Comparison of ENCODE assay signal across 16 cellular contexts in the genomic region with DNA sequence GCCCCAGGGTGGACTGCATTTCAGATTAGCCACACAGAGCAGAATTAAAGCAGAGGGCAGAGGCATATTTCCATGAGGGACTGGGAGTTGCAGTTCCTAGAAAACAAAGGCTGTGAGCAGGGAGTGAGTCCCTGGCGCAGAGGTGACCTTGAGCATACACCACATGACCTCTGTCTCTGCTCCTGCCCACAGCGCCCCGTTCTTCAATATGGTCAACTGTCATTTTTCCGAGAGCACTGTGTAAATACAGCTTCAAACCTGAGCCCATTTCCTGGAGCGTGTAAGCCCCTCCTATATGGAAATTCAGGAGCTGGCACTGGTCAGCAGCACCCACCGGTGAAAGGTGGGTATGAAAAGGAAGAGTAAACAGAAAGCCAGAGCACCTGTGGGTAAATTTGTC.
A peak's percentile ranks its signal among the peaks of the same experiment; 100 is the strongest.
DNase-seq lines count a peak whose midpoint lies in the region; ATAC-seq and TF ChIP-seq lines count a peak whose summit lies in the region.
"Had no signal": no experiment of that assay in that cellular context is flagged by ENCODE, and none has a peak within 500 bp of the region (broad histone marks: within the 10 kb centered on the region; RNA-seq: fewer than 3 reads in every experiment).

No MANE protein-coding gene starts in this region.

- H2AK5ac ChIP-seq in mesendoderm (ENCODE audit: low read length): no peak overlapping the region

- H3K27me3 ChIP-seq in body of pancreas (no peaks in the 10 kb centered on the region), stomach (no peaks in the 10 kb centered on the region), mesendoderm (ENCODE audit: insufficient read depth, low read length, poor library complexity) (no peaks in the 10 kb centered on the region)
- H3K27me3 ChIP-seq: BLaER1, brain microvascular endothelial cell, sigmoid colon had no signal

- H3K36me3 ChIP-seq in body of pancreas (replicated peaks in 1 of 2; ENCODE audit: insufficient read depth in 1 of 2, low read depth in 2 of 2) (no peaks in the 10 kb centered on the region), stomach (no peaks in the 10 kb centered on the region), mesendoderm (ENCODE audit: control insufficient read depth, insufficient read depth, low read length) (no peaks in the 10 kb centered on the region)
- H3K36me3 ChIP-seq: BLaER1, brain microvascular endothelial cell, sigmoid colon, thoracic aorta had no signal

- intact Hi-C loops in body of pancreas (cut with DNase I): no loop called here
- intact Hi-C loops in stomach (cut with DNase I; ENCODE audit: low total_unique reads): no loop called here

- H2BK15ac ChIP-seq in mesendoderm (replicated peaks; ENCODE audit: low read depth): no peak overlapping the region

- H2BK5ac ChIP-seq in mesendoderm (ENCODE audit: low read length): no peak overlapping the region

- no peak overlapping the region for H2BK120ac ChIP-seq in mesendoderm (ENCODE audit: low read depth, low read length)

- no peaks in the 10 kb centered on the region for H3K9me3 ChIP-seq in body of pancreas
- H3K9me3 ChIP-seq in stomach: no peaks in the 10 kb centered on the region
- H3K9me3 ChIP-seq: sigmoid colon, thoracic aorta had no signal

- H3K27ac ChIP-seq in body of pancreas (peak overlapping the region in 2 of 4 donors; percentile 25 to 56), stomach (peak overlapping the region; percentile 35 to 63 (median 54)), mesendoderm (ENCODE audit: low read depth, low read length) (no peak overlapping the region)
- H3K27ac ChIP-seq: BLaER1, brain microvascular endothelial cell, sigmoid colon, thoracic aorta had no signal

- DNase-seq in NCI-H1092 treated with DMSO at 0.1 percent for 48 hours (lab: John Stamatoyannopoulos, UW) (peak; percentile 79), NCI-H2196 (lab: John Stamatoyannopoulos, UW; ENCODE audit: unreplicated experiment) (peak; percentile 27), body of pancreas (peak; percentile 39 to 76 (median 57)), stomach (peak; percentile 57), mesendoderm (no peak), NCI-H128 (lab: John Stamatoyannopoulos, UW; ENCODE audit: unreplicated experiment) (no peak)
- DNase-seq in activated CD4-positive, alpha-beta T cell treated with anti-CD3 and anti-CD28 coated beads, Interleukin-2, amount 50 U/mL, for 4 hours: no peak
- DNase-seq: activated CD8-positive, alpha-beta memory T cell treated with anti-CD3 and anti-CD28 coated beads, Interleukin-2, amount 50 U/mL, for 48 hours; activated naive CD4-positive, alpha-beta T cell; brain microvascular endothelial cell; H7; sigmoid colon; stimulated activated CD4-positive, alpha-beta T cell treated with anti-CD3 and anti-CD28 coated beads, Interleukin-2, amount 100 ng/mL, for 24 hours; T1000 had no signal

- TF ChIP-seq POLR2A in body of pancreas (IDR thresholded peaks at IDR 0.05) (no peak), stomach (IDR thresholded peaks at IDR 0.05) (no peak)

- no peak for TF ChIP-seq EP300 in stomach (IDR thresholded peaks at IDR 0.05)

- H3K4me2 ChIP-seq in mesendoderm (ENCODE audit: low read length): no peak overlapping the region
- H3K4me2 ChIP-seq: BLaER1 had no signal

- no peaks in the 10 kb centered on the region for H3K79me2 ChIP-seq in mesendoderm (ENCODE audit: control insufficient read depth, insufficient read depth, low read length)

- H3K56ac ChIP-seq in mesendoderm (ENCODE audit: low read length): no peak overlapping the region

- no peak overlapping the region for H3K4ac ChIP-seq in mesendoderm (ENCODE audit: low read depth, low read length)

- H3K23ac ChIP-seq in mesendoderm (ENCODE audit: low read length): no peak overlapping the region

- WGBS in body of pancreas, 2 donors: 6 to 11% methylated on average over 6 of the region's 6 CpGs
- WGBS in stomach, 5 donors: 24 to 42% (median 38%) methylated on average over 6 of the region's 6 CpGs
- no CpG with 5 or more reads among the region's 6 CpGs for WGBS in mesendoderm (ENCODE audit: extremely low coverage, insufficient coverage, low lambda C conversion rate)

- H3K4me1 ChIP-seq in body of pancreas: peaks cover 38% of the 10 kb centered on the region
- H3K4me1 ChIP-seq in stomach: peaks cover 3 to 37% (median 12%) of the 10 kb centered on the region in 4 donors
- H3K4me1 ChIP-seq in mesendoderm (ENCODE audit: control insufficient read depth, low read depth, low read length): no peaks in the 10 kb centered on the region
- H3K4me1 ChIP-seq: BLaER1, sigmoid colon had no signal

- no peak overlapping the region for H3K9ac ChIP-seq in mesendoderm (ENCODE audit: low read length)
- H3K9ac ChIP-seq: BLaER1 had no signal

- peak in 4 of 7 experiments; percentile 7 to 32 (median 22) for TF ChIP-seq CTCF in body of pancreas (IDR thresholded peaks at IDR 0.05)
- TF ChIP-seq CTCF in stomach (IDR thresholded peaks at IDR 0.05): no peak

- H3K79me1 ChIP-seq in mesendoderm (ENCODE audit: low read length): no peaks in the 10 kb centered on the region

- H3K18ac ChIP-seq in mesendoderm (ENCODE audit: low read length): no peak overlapping the region

- H3K4me3 ChIP-seq in body of pancreas: no peak overlapping the region
- H3K4me3 ChIP-seq in stomach: no peak overlapping the region
- H3K4me3 ChIP-seq in mesendoderm (ENCODE audit: low read length): no peak overlapping the region
- H3K4me3 ChIP-seq: BLaER1, sigmoid colon, thoracic aorta had no signal

- no peak overlapping the region for H4K8ac ChIP-seq in mesendoderm (ENCODE audit: low read depth, low read length)

- peak; percentile 72 for ATAC-seq in body of pancreas

- H4K5ac ChIP-seq in mesendoderm (ENCODE audit: low read length): no peak overlapping the region

Comparison
In these comparisons a context has a peak if more than half of its experiments do, and no peak if none do; other contexts are left out.
1. DNase-seq: peak in NCI-H1092 treated with DMSO at 0.1 percent for 48 hours (single experiment), NCI-H2196 (single experiment), body of pancreas (4 of 4) and stomach (single experiment); none in mesendoderm (single experiment), NCI-H128 (single experiment) and activated CD4-positive, alpha-beta T cell treated with anti-CD3 and anti-CD28 coated beads, Interleukin-2, amount 50 U/mL, for 4 hours (0 of 2).
2. CTCF ChIP-seq: peak in body of pancreas (4 of 7); none in stomach (0 of 7).